13 cellular contexts compared by ENCODE assay signal in the genomic region with DNA sequence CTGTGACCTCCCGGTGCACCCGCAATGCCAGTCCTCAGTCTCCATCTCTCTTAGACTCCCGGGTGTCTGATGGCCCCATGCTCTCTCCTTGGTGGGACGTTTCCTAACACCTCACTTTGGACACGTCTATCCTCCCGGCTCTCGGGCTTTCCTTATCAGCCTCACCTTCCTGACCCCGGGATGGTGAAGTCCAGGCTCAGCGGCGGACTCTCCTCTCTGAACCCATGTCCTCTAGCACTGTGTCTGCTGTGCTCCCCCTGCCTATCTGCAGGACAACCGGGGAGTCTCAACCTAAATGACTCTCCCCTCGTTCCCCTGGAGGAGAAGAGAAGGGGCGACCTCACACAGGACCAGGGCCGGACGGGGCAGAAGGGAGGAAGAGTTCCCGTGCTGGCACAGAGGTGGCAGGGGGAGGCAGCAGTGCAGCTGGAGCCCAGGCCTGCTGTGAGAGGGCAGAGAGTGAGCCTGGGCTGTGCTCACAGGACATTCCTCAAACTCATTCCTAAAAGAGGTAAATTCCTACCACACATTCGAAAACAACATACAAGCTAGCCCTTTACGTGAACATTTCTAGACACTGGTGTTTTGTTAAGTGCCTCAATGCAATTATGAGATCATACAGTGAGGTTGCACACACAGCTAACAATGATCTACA. TPM values are rescaled to one million over a fixed set of nuclear protein-coding genes. Genes with fewer than 3 reads are reported as not detected.
DNase-seq lines count a peak whose midpoint lies in the region; ATAC-seq and TF ChIP-seq lines count a peak whose summit lies in the region.
"Had no signal": no experiment of that assay in that cellular context is flagged by ENCODE, and none has a peak within 500 bp of the region (broad histone marks: within the 10 kb centered on the region; RNA-seq: fewer than 3 reads in every experiment).

No MANE protein-coding gene starts in this region.

- H3K4me3 ChIP-seq in SU-DHL-6 (ENCODE audit: insufficient read depth, low read length, poor library complexity, severe bottlenecking) (no peak overlapping the region), mesodermal cell (ENCODE audit: extremely low read depth, insufficient read depth, low read length, poor library complexity, severe bottlenecking) (no peak overlapping the region), GM23248 (no peak overlapping the region)

- H4K20me1 ChIP-seq in SU-DHL-6 (ENCODE audit: low read depth, low read length), result no peaks in the 10 kb centered on the region
- no peaks in the 10 kb centered on the region for H4K20me1 ChIP-seq in GM23248 (ENCODE audit: insufficient read depth)

- peaks cover 32% of the 10 kb centered on the region for H3K4me1 Mint-ChIP-seq in CD14-positive monocyte

- H3K27me3 ChIP-seq in SU-DHL-6 (ENCODE audit: low read length) (no peaks in the 10 kb centered on the region), GM23248 (replicated peaks; ENCODE audit: insufficient read depth) (no peaks in the 10 kb centered on the region)

- TF ChIP-seq CTCF in CD14-positive monocyte (IDR thresholded peaks at IDR 0.05), result no peak
- TF ChIP-seq CTCF in SU-DHL-6 (IDR thresholded peaks at IDR 0.05; ENCODE audit: insufficient read depth, low read length, poor library complexity, severe bottlenecking), result no peak

- peaks cover 91% of the 10 kb centered on the region for H3K79me2 ChIP-seq in SU-DHL-6 (ENCODE audit: insufficient read depth, low read length)
- no peaks in the 10 kb centered on the region for H3K79me2 ChIP-seq in GM23248 (ENCODE audit: insufficient read depth)

- H2AFZ ChIP-seq in SU-DHL-6 (ENCODE audit: low read depth, low read length, severe bottlenecking), result no peak overlapping the region
- no peak overlapping the region for H2AFZ ChIP-seq in GM23248

- intact Hi-C loops in CD14-positive monocyte (cut with micrococcal nuclease), result no loop called here

- no peak for DNase-seq in CD14-positive monocyte (ENCODE audit: low spot score)
- peak; percentile 71 for DNase-seq in COR-L47 (lab: John Stamatoyannopoulos, UW)
- DNase-seq in GM23248, result no peak
- DNase-seq in OCI-M1 (lab: John Stamatoyannopoulos, UW), result no peak
- DNase-seq: cortex of kidney; DMS53; Karpas-422; NCI-H345; SHP77 treated with DMSO at 0.1 percent for 48 hours; stimulated activated CD4-positive, alpha-beta T cell treated with anti-CD3 and anti-CD28 coated beads, Interleukin-4, amount 100 ng/mL, for 4 hours had no signal

- H3K9me3 ChIP-seq in SU-DHL-6 (ENCODE audit: insufficient read depth, low read length), result no peaks in the 10 kb centered on the region
- no peaks in the 10 kb centered on the region for H3K9me3 ChIP-seq in mesodermal cell (ENCODE audit: control insufficient read depth, low read length)
- H3K9me3 ChIP-seq in GM23248 (ENCODE audit: low read depth), result no peaks in the 10 kb centered on the region

- H3K9ac ChIP-seq in SU-DHL-6 (ENCODE audit: low read length) (no peak overlapping the region), GM23248 (no peak overlapping the region)

- ATAC-seq in GM21576 (IDR thresholded peaks at IDR 0.05; ENCODE audit: unreplicated experiment), result no peak

- peak overlapping the region in 6 of 7 donors; percentile 22 to 90 (median 67) for H3K27ac Mint-ChIP-seq in CD14-positive monocyte

- no peaks in the 10 kb centered on the region for H3K9me2 ChIP-seq in SU-DHL-6 (replicated peaks; ENCODE audit: insufficient read depth, low read length)
- H3K9me2 ChIP-seq in GM23248 (ENCODE audit: insufficient read depth), result no peaks in the 10 kb centered on the region

- in situ Hi-C loops in GM23248 (cut with MboI), result no loop called here

- peaks cover 73 to 81% of the 10 kb centered on the region in 2 donors for H3K36me3 Mint-ChIP-seq in CD14-positive monocyte

- H3K4me2 ChIP-seq in SU-DHL-6 (ENCODE audit: low read depth, low read length, poor library complexity, severe bottlenecking) (peak overlapping the region; percentile 16), GM23248 (ENCODE audit: unreplicated experiment) (no peak overlapping the region)

- H3K27ac ChIP-seq in SU-DHL-6 (ENCODE audit: low read depth, low read length) (peak overlapping the region; percentile 59), mesodermal cell (ENCODE audit: low read depth, low read length, severe bottlenecking) (peak overlapping the region; percentile 5), GM23248 (no peak overlapping the region)

- no peaks in the 10 kb centered on the region for H3K36me3 ChIP-seq in SU-DHL-6 (ENCODE audit: low read length)
- no peaks in the 10 kb centered on the region for H3K36me3 ChIP-seq in mesodermal cell (ENCODE audit: control insufficient read depth, insufficient read depth, low read length)
- H3K36me3 ChIP-seq in GM23248 (ENCODE audit: low read depth), result no peaks in the 10 kb centered on the region

- H3K9me3 Mint-ChIP-seq in CD14-positive monocyte, result peaks cover 0 to 3% (median 0%) of the 10 kb centered on the region in 7 donors

- H3F3A ChIP-seq in SU-DHL-6 (ENCODE audit: insufficient read depth), result 0 out of 2 replicates have a peak, but pooled peaks cover 2% of the 10 kb centered on the region
- H3F3A ChIP-seq in GM23248 (ENCODE audit: insufficient read depth), result peaks cover 10% of the 10 kb centered on the region

- H3K4me1 ChIP-seq in mesodermal cell (ENCODE audit: control insufficient read depth, insufficient read depth, low read length, poor library complexity, severe bottlenecking) (peaks cover 13% of the 10 kb centered on the region), GM23248 (ENCODE audit: insufficient read depth) (peaks cover 16% of the 10 kb centered on the region)

- WGBS in mesodermal cell (ENCODE audit: insufficient coverage in 2 of 2), 2 experiments, result 81 to 89% methylated on average over 13 to 15 of the region's 18 CpGs
- WGBS in GM23248 (ENCODE audit: low coverage in 1 of 2, low lambda C conversion rate in 2 of 2, missing lambda C conversion rate in 2 of 2), 2 experiments, result 79 to 87% methylated on average over 15 to 18 of the region's 18 CpGs

- H3K4me3 Mint-ChIP-seq in CD14-positive monocyte, result no peak overlapping the region

- peaks cover 0 to 3% (median 0%) of the 10 kb centered on the region in 3 donors for H3K27me3 Mint-ChIP-seq in CD14-positive monocyte (ENCODE audit: low read depth in 3 of 3)

RNA-seq across cellular contexts. Expression of gene MBP, which starts 41.9 kb away (rescaled TPM):
- polyA plus RNA-seq in CD14-positive monocyte, result 10 to 100 TPM; 50.4 to 81.0 TPM
- polyA plus RNA-seq in mesodermal cell (2013, experiment 1 of 2), result 0.92 TPM
- 1.0 TPM for polyA plus RNA-seq in mesodermal cell (2013, experiment 2 of 2)
- total RNA-seq in GM23248 (2014; rRNA removed; shearing (Covaris generic)), result 2.2 and 2.7 TPM in 2 replicates
- polyA plus RNA-seq in GM23248 (2016; fragmentation: Nextera tagmentation; extraction: Ambion mirVana), result 2.9 and 3.3 TPM in 2 replicates

Comparison
In these comparisons a context has a peak if more than half of its experiments do, and no peak if none do; other contexts are left out.
1. RNA of gene MBP, which starts 41.9 kb away (polyA plus RNA-seq): 50.4 to 81.0 TPM in CD14-positive monocyte; 2.9 to 3.3 TPM in GM23248; every median in the first group is over 10 times any median in the second.